2 cellular contexts compared by ENCODE assay signal in the genomic region with DNA sequence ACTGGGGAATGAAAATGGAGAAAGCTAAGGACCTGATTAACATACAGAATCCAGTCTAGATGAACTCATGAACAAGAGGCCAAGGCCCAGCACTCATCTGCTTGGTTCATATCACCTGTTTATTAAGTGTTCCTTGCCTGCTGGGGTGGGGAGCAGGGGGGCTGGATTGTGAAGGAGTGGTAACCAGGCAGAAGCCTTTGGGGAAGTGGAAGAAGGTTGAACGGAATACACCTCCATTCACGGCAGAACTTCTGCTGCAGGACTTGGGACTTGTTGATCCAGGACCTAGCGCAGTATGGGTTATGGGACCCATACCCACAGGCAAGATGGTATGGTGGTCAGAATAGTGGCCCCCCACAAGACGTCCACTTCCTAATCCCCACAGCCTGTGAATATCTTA.
TF ChIP-seq lines count a peak whose summit lies in the region.

No MANE protein-coding gene starts in this region.

TF ChIP-seq in K562, 482 proteins besides CTCF, POLR2A, EP300 and RAD21:
- TF ChIP-seq FOS (IDR thresholded peaks at IDR 0.05; ENCODE audit: extremely low read depth, insufficient read length) (no peak), EHMT2 (IDR thresholded peaks at IDR 0.05) (no peak), SMARCC2 (IDR thresholded peaks at IDR 0.05; ENCODE audit: low read depth) (no peak), YBX1 (IDR thresholded peaks at IDR 0.05) (no peak), ZSCAN29 (IDR thresholded peaks at IDR 0.05) (no peak), RNF2 (IDR thresholded peaks at IDR 0.05) (no peak), HDGF (IDR thresholded peaks at IDR 0.05) (no peak), MCM2 (IDR thresholded peaks at IDR 0.05; ENCODE audit: low read depth) (no peak), SIRT6 (IDR thresholded peaks at IDR 0.05; ENCODE audit: low read depth, low read length) (no peak), FOXP1 (CRISPR knock-in tag; IDR thresholded peaks at IDR 0.05) (no peak), ZNF146 (CRISPR knock-in tag; IDR thresholded peaks at IDR 0.05; ENCODE audit: unreplicated experiment) (no peak)
- TF ChIP-seq, protein P1, sequence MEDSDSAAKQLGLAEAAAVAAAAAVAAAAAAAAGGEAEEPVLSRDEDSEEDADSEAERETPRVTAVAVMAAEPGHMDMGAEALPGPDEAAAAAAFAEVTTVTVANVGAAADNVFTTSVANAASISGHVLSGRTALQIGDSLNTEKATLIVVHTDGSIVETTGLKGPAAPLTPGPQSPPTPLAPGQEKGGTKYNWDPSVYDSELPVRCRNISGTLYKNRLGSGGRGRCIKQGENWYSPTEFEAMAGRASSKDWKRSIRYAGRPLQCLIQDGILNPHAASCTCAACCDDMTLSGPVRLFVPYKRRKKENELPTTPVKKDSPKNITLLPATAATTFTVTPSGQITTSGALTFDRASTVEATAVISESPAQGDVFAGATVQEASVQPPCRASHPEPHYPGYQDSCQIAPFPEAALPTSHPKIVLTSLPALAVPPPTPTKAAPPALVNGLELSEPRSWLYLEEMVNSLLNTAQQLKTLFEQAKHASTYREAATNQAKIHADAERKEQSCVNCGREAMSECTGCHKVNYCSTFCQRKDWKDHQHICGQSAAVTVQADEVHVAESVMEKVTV (CRISPR knock-in tag; IDR thresholded peaks at IDR 0.05): no peak
- TF ChIP-seq, protein P2, sequence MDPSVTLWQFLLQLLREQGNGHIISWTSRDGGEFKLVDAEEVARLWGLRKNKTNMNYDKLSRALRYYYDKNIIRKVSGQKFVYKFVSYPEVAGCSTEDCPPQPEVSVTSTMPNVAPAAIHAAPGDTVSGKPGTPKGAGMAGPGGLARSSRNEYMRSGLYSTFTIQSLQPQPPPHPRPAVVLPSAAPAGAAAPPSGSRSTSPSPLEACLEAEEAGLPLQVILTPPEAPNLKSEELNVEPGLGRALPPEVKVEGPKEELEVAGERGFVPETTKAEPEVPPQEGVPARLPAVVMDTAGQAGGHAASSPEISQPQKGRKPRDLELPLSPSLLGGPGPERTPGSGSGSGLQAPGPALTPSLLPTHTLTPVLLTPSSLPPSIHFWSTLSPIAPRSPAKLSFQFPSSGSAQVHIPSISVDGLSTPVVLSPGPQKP (CRISPR knock-in tag; IDR thresholded peaks at IDR 0.05): no peak
- TF ChIP-seq, protein P3, sequence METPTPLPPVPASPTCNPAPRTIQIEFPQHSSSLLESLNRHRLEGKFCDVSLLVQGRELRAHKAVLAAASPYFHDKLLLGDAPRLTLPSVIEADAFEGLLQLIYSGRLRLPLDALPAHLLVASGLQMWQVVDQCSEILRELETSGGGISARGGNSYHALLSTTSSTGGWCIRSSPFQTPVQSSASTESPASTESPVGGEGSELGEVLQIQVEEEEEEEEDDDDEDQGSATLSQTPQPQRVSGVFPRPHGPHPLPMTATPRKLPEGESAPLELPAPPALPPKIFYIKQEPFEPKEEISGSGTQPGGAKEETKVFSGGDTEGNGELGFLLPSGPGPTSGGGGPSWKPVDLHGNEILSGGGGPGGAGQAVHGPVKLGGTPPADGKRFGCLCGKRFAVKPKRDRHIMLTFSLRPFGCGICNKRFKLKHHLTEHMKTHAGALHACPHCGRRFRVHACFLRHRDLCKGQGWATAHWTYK (CRISPR knock-in tag; IDR thresholded peaks at IDR 0.05): no peak
- TF ChIP-seq, protein P4, sequence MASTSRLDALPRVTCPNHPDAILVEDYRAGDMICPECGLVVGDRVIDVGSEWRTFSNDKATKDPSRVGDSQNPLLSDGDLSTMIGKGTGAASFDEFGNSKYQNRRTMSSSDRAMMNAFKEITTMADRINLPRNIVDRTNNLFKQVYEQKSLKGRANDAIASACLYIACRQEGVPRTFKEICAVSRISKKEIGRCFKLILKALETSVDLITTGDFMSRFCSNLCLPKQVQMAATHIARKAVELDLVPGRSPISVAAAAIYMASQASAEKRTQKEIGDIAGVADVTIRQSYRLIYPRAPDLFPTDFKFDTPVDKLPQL (IDR thresholded peaks at IDR 0.05; ENCODE audit: extremely low read depth, insufficient read length): no peak
- TF ChIP-seq, protein P5, sequence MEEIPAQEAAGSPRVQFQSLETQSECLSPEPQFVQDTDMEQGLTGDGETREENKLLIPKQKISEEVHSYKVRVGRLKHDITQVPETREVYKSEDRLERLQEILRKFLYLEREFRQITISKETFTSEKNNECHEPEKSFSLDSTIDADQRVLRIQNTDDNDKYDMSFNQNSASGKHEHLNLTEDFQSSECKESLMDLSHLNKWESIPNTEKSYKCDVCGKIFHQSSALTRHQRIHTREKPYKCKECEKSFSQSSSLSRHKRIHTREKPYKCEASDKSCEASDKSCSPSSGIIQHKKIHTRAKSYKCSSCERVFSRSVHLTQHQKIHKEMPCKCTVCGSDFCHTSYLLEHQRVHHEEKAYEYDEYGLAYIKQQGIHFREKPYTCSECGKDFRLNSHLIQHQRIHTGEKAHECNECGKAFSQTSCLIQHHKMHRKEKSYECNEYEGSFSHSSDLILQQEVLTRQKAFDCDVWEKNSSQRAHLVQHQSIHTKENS (CRISPR knock-in tag; IDR thresholded peaks at IDR 0.05): no peak

TF ChIP-seq in HEK293T, 16 proteins besides CTCF, POLR2A, EP300 and RAD21:
- TF ChIP-seq LEF1 (IDR thresholded peaks at IDR 0.05; ENCODE audit: borderline replicate concordance) (no peak), ARNT (IDR thresholded peaks at IDR 0.05) (no peak), FOXK2 (IDR thresholded peaks at IDR 0.05) (no peak), CTBP1 (IDR thresholded peaks at IDR 0.05; ENCODE audit: borderline replicate concordance) (no peak), FOXA1 (IDR thresholded peaks at IDR 0.05) (no peak), SP1 (IDR thresholded peaks at IDR 0.05) (no peak), SUZ12 (IDR thresholded peaks at IDR 0.05) (no peak), FOXM1 (IDR thresholded peaks at IDR 0.05; ENCODE audit: borderline replicate concordance) (no peak), ZNF384 (IDR thresholded peaks at IDR 0.05) (no peak), ELF4 (IDR thresholded peaks at IDR 0.05) (no peak), L3MBTL2 (conservative IDR thresholded peaks at IDR 0.05) (no peak), NFRKB (IDR thresholded peaks at IDR 0.05) (no peak), HDGF (IDR thresholded peaks at IDR 0.05; ENCODE audit: borderline replicate concordance) (no peak), TARDBP (IDR thresholded peaks at IDR 0.05) (no peak), BHLHE40 (IDR thresholded peaks at IDR 0.05; ENCODE audit: borderline replicate concordance) (no peak)
- TF ChIP-seq, protein P6, sequence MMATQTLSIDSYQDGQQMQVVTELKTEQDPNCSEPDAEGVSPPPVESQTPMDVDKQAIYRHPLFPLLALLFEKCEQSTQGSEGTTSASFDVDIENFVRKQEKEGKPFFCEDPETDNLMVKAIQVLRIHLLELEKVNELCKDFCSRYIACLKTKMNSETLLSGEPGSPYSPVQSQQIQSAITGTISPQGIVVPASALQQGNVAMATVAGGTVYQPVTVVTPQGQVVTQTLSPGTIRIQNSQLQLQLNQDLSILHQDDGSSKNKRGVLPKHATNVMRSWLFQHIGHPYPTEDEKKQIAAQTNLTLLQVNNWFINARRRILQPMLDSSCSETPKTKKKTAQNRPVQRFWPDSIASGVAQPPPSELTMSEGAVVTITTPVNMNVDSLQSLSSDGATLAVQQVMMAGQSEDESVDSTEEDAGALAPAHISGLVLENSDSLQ (IDR thresholded peaks at IDR 0.05): no peak
